19 cellular contexts compared by ENCODE assay signal in genomic region chr3:102141096-102141912, GRCh38.
A peak's percentile ranks its signal among the peaks of the same experiment; 100 is the strongest.
DNase-seq lines count a peak whose midpoint lies in the region; ATAC-seq and TF ChIP-seq lines count a peak whose summit lies in the region.
"Had no signal": no experiment of that assay in that cellular context is flagged by ENCODE, and none has a peak within 500 bp of the region (broad histone marks: within the 10 kb centered on the region; RNA-seq: fewer than 3 reads in every experiment).

No MANE protein-coding gene starts in this region.

- in situ Hi-C loops in SK-MEL-5 (cut with HindIII; ENCODE audit: low pct_unique_long_range_greater_than_20kb, low sequenced_read_pairs) (no loop called here), transverse colon (cut with MboI; ENCODE audit: low pct_ligation_motif_present in 1 of 4, low pct_unique_long_range_greater_than_20kb in 1 of 4, low sequenced_read_pairs in 3 of 4) (no loop called here)

- ATAC-seq in HG02981 (IDR thresholded peaks at IDR 0.05; ENCODE audit: unreplicated experiment), result no peak
- ATAC-seq in stimulated activated naive B cell treated with anti-CD40 and anti-IgM and Interleukin-4, amounts not matched to agents 10 μg/mL and 1 μg/mL and 100 μg/mL, for 72 hours (replicated peaks), result no peak
- ATAC-seq: body of pancreas, WTC11 had no signal

- no peak for TF ChIP-seq EP300 in esophagus muscularis mucosa (IDR thresholded peaks at IDR 0.05)
- TF ChIP-seq EP300 in transverse colon (IDR thresholded peaks at IDR 0.05; ENCODE audit: low read depth), result no peak

- no peak overlapping the region for H3K4me3 Mint-ChIP-seq in activated naive CD4-positive, alpha-beta T cell treated with anti-CD3 and anti-CD28 coated beads for 36 hours
- H3K4me3 Mint-ChIP-seq in stimulated activated naive B cell treated with anti-CD40 and anti-IgM and Interleukin-4, amounts not matched to agents 10 μg/mL and 1 μg/mL and 100 μg/mL, for 72 hours, result no peak overlapping the region
- H3K4me3 Mint-ChIP-seq: nephron progenitor cell; T-helper 1 cell treated with Interleukin-12 subunit alpha and Interleukin-12 subunit beta and Interleukin-4 antibody, amounts not matched to agents 30 μg/mL and 1 μg/mL, for 36 hours; WTC11 had no signal

- H3K4me3 ChIP-seq in esophagus muscularis mucosa (no peak overlapping the region), transverse colon (no peak overlapping the region)
- H3K4me3 ChIP-seq: BLaER1 treated with 17β-estradiol and CSF1 and Interleukin-3, amounts not matched to agents 10 nM and 100 nM; body of pancreas; Peyer's patch; right lobe of liver had no signal

- 60% methylated on average over 5 of the region's 5 CpGs for WGBS in esophagus muscularis mucosa
- 62 to 63% methylated on average over 5 of the region's 5 CpGs for WGBS in transverse colon (ENCODE audit: low coverage in 1 of 2), 2 donors

- H3K4me1 Mint-ChIP-seq in activated naive CD4-positive, alpha-beta T cell treated with anti-CD3 and anti-CD28 coated beads for 36 hours (ENCODE audit: low read depth), result peaks cover 3% of the 10 kb centered on the region
- H3K4me1 Mint-ChIP-seq in stimulated activated naive B cell treated with anti-CD40 and anti-IgM and Interleukin-4, amounts not matched to agents 10 μg/mL and 1 μg/mL and 100 μg/mL, for 72 hours, result peaks cover 11 to 14% of the 10 kb centered on the region in 2 donors
- H3K4me1 Mint-ChIP-seq: WTC11 had no signal

- H3K36me3 ChIP-seq in esophagus muscularis mucosa (no peaks in the 10 kb centered on the region), transverse colon (no peaks in the 10 kb centered on the region)
- H3K36me3 ChIP-seq: BLaER1 treated with 17β-estradiol and CSF1 and Interleukin-3, amounts not matched to agents 10 nM and 100 nM; Peyer's patch; right lobe of liver had no signal

- intact Hi-C loops in esophagus muscularis mucosa (cut with DNase I), result no loop called here
- intact Hi-C loops in transverse colon (cut with DNase I; ENCODE audit: low total_unique reads), result no loop called here
- intact Hi-C loops in activated naive CD4-positive, alpha-beta T cell treated with anti-CD3 and anti-CD28 coated beads for 36 hours (cut with micrococcal nuclease), result no loop called here

- H3K27ac Mint-ChIP-seq in activated naive CD4-positive, alpha-beta T cell treated with anti-CD3 and anti-CD28 coated beads for 36 hours, result no peak overlapping the region
- H3K27ac Mint-ChIP-seq in stimulated activated naive B cell treated with anti-CD40 and anti-IgM and Interleukin-4, amounts not matched to agents 10 μg/mL and 1 μg/mL and 100 μg/mL, for 72 hours, result no peak overlapping the region
- H3K27ac Mint-ChIP-seq: nephron progenitor cell; T-helper 1 cell treated with Interleukin-12 subunit alpha and Interleukin-12 subunit beta and Interleukin-4 antibody, amounts not matched to agents 30 μg/mL and 1 μg/mL, for 36 hours; WTC11 had no signal

- H3K27me3 ChIP-seq in esophagus muscularis mucosa (no peaks in the 10 kb centered on the region), transverse colon (no peaks in the 10 kb centered on the region)
- H3K27me3 ChIP-seq: BLaER1 treated with 17β-estradiol and CSF1 and Interleukin-3, amounts not matched to agents 10 nM and 100 nM; body of pancreas; Peyer's patch; right lobe of liver had no signal

- H3K27me3 Mint-ChIP-seq in activated naive CD4-positive, alpha-beta T cell treated with anti-CD3 and anti-CD28 coated beads for 36 hours (ENCODE audit: low read depth), result no peaks in the 10 kb centered on the region
- no peaks in the 10 kb centered on the region for H3K27me3 Mint-ChIP-seq in stimulated activated naive B cell treated with anti-CD40 and anti-IgM and Interleukin-4, amounts not matched to agents 10 μg/mL and 1 μg/mL and 100 μg/mL, for 72 hours

- CTCF ChIA-PET in activated naive CD4-positive, alpha-beta T cell treated with anti-CD3 and anti-CD28 coated beads for 36 hours (lab: Charles Lee), result interaction anchor here (0.6 kb wide), 1 partner anchor 86 kb away, joined by 3 read pairs; no protein-coding TSS in a partner anchor

- no peaks in the 10 kb centered on the region for H3K9me3 Mint-ChIP-seq in activated naive CD4-positive, alpha-beta T cell treated with anti-CD3 and anti-CD28 coated beads for 36 hours
- peaks cover 0 to 3% of the 10 kb centered on the region in 2 donors for H3K9me3 Mint-ChIP-seq in stimulated activated naive B cell treated with anti-CD40 and anti-IgM and Interleukin-4, amounts not matched to agents 10 μg/mL and 1 μg/mL and 100 μg/mL, for 72 hours
- H3K9me3 Mint-ChIP-seq: nephron progenitor cell, WTC11 had no signal

- H3K27ac ChIP-seq in esophagus muscularis mucosa (replicated peaks in 1 of 4), result peak overlapping the region; percentile 61 to 81 (median 72)
- peak overlapping the region in 3 of 4 donors; percentile 6 to 58 (median 52) for H3K27ac ChIP-seq in transverse colon
- H3K27ac ChIP-seq: BLaER1 treated with 17β-estradiol and CSF1 and Interleukin-3, amounts not matched to agents 10 nM and 100 nM; body of pancreas; Peyer's patch; right lobe of liver had no signal

- H3K9me3 ChIP-seq in esophagus muscularis mucosa (no peaks in the 10 kb centered on the region), transverse colon (no peaks in the 10 kb centered on the region)
- H3K9me3 ChIP-seq: body of pancreas, Peyer's patch, right lobe of liver had no signal

- TF ChIP-seq CTCF in esophagus muscularis mucosa (IDR thresholded peaks at IDR 0.05) (no peak), transverse colon (IDR thresholded peaks at IDR 0.05) (no peak)

- peaks cover 22 to 44% (median 43%) of the 10 kb centered on the region in 4 donors for H3K4me1 ChIP-seq in esophagus muscularis mucosa
- H3K4me1 ChIP-seq in transverse colon, result peaks cover 0 to 24% (median 5%) of the 10 kb centered on the region in 4 donors
- H3K4me1 ChIP-seq: body of pancreas, Peyer's patch, right lobe of liver had no signal

- peak; percentile 74 for DNase-seq in SK-MEL-5 (ENCODE audit: low read depth, low spot score)
- no peak for DNase-seq in esophagus muscularis mucosa (ENCODE audit: extremely low spot score)
- peak; percentile 16 for DNase-seq in kidney tubule cell (ENCODE audit: low spot score)
- DNase-seq in transverse colon, result no peak
- DNase-seq in activated naive CD4-positive, alpha-beta T cell treated with anti-CD3 and anti-CD28 coated beads for 36 hours, result no peak
- DNase-seq in stimulated activated naive B cell treated with anti-CD40 and anti-IgM and Interleukin-4, amounts not matched to agents 10 μg/mL and 1 μg/mL and 100 μg/mL, for 72 hours, result no peak
- DNase-seq: activated gamma-delta T cell; body of pancreas; DMS79; NCI-H1930; NCI-H524 treated with DMSO at 0.1 percent for 48 hours; nephron progenitor cell; Peyer's patch; right lobe of liver; stimulated activated CD4-positive, alpha-beta T cell treated with anti-CD3 and anti-CD28 coated beads, Interleukin-2, amount 100 ng/mL, for 48 hours had no signal

- H3K36me3 Mint-ChIP-seq in activated naive CD4-positive, alpha-beta T cell treated with anti-CD3 and anti-CD28 coated beads for 36 hours (ENCODE audit: low read depth), result no peaks in the 10 kb centered on the region
- no peaks in the 10 kb centered on the region for H3K36me3 Mint-ChIP-seq in stimulated activated naive B cell treated with anti-CD40 and anti-IgM and Interleukin-4, amounts not matched to agents 10 μg/mL and 1 μg/mL and 100 μg/mL, for 72 hours
- H3K36me3 Mint-ChIP-seq: WTC11 had no signal

- TF ChIP-seq POLR2A in esophagus muscularis mucosa (IDR thresholded peaks at IDR 0.05; ENCODE audit: low read depth) (no peak), transverse colon (IDR thresholded peaks at IDR 0.05) (no peak)

Comparison
In these comparisons a context has a peak if more than half of its experiments do, and no peak if none do; other contexts are left out.
1. DNase-seq: peak in SK-MEL-5 (single experiment) and kidney tubule cell (single experiment); none in esophagus muscularis mucosa (single experiment), transverse colon (single experiment), activated naive CD4-positive, alpha-beta T cell treated with anti-CD3 and anti-CD28 coated beads for 36 hours (single experiment) and stimulated activated naive B cell treated with anti-CD40 and anti-IgM and Interleukin-4, amounts not matched to agents 10 μg/mL and 1 μg/mL and 100 μg/mL, for 72 hours (single experiment).